In genomic region chr9:89555016-89555415, GRCh38 we compare ENCODE assay signal across 22 cellular contexts. TPM values are rescaled to one million over a fixed set of nuclear protein-coding genes. Genes with fewer than 3 reads are reported as not detected.
A peak's percentile ranks its signal among the peaks of the same experiment; 100 is the strongest.
DNase-seq lines count a peak whose midpoint lies in the region; ATAC-seq and TF ChIP-seq lines count a peak whose summit lies in the region.
"Had no signal": no experiment of that assay in that cellular context is flagged by ENCODE, and none has a peak within 500 bp of the region (broad histone marks: within the 10 kb centered on the region; RNA-seq: fewer than 3 reads in every experiment).

No MANE protein-coding gene starts in this region.

- peaks cover 55% of the 10 kb centered on the region for H3K4me1 ChIP-seq in Loucy (ENCODE audit: insufficient read depth, low read length, poor library complexity, severe bottlenecking)
- peaks cover 11% of the 10 kb centered on the region for H3K4me1 ChIP-seq in body of pancreas

- TF ChIP-seq POLR2A in body of pancreas (IDR thresholded peaks at IDR 0.05), result no peak

- no peak overlapping the region for H3K27ac ChIP-seq in body of pancreas

- peak overlapping the region; percentile 38 for H3K9ac ChIP-seq in Loucy (ENCODE audit: low read depth, low read length, poor library complexity, severe bottlenecking)

- H3K4me1 Mint-ChIP-seq in CD14-positive monocyte, result peaks cover 44% of the 10 kb centered on the region
- peaks cover 25% of the 10 kb centered on the region for H3K4me1 Mint-ChIP-seq in stimulated activated memory B cell treated with anti-CD40 and anti-IgM and Interleukin-4, amounts not matched to agents 10 μg/mL and 1 μg/mL and 100 μg/mL, for 72 hours

- H2AFZ ChIP-seq in Loucy (ENCODE audit: low read length), result no peak overlapping the region
- H2AFZ ChIP-seq: GM23338 had no signal

- H3K36me3 ChIP-seq in Loucy (ENCODE audit: insufficient read depth, low read length), result no peaks in the 10 kb centered on the region
- H3K36me3 ChIP-seq in body of pancreas (replicated peaks in 1 of 2; ENCODE audit: insufficient read depth in 1 of 2, low read depth in 2 of 2), result no peaks in the 10 kb centered on the region

- peaks cover 0 to 7% of the 10 kb centered on the region in 2 donors for H3K36me3 Mint-ChIP-seq in CD14-positive monocyte
- H3K36me3 Mint-ChIP-seq in stimulated activated memory B cell treated with anti-CD40 and anti-IgM and Interleukin-4, amounts not matched to agents 10 μg/mL and 1 μg/mL and 100 μg/mL, for 72 hours, result no peaks in the 10 kb centered on the region
- H3K36me3 Mint-ChIP-seq: IgD-negative memory B cell had no signal

- no peak for TF ChIP-seq CTCF in CD14-positive monocyte (IDR thresholded peaks at IDR 0.05)
- no peak for TF ChIP-seq CTCF in Loucy (conservative IDR thresholded peaks at IDR 0.05; ENCODE audit: low read length)
- no peak for TF ChIP-seq CTCF in GM13976 (IDR thresholded peaks at IDR 0.05; ENCODE audit: borderline replicate concordance, control extremely low read depth, extremely low read depth, insufficient read depth, missing control alignments)
- TF ChIP-seq CTCF in body of pancreas (IDR thresholded peaks at IDR 0.05), result no peak

- 66 to 82% methylated on average over 8 of the region's 8 CpGs for WGBS in body of pancreas, 2 donors

- H3K9me2 ChIP-seq in Loucy (replicated peaks; ENCODE audit: low read depth, low read length), result no peaks in the 10 kb centered on the region

- peak overlapping the region in 4 of 7 donors; percentile 51 to 93 (median 74) for H3K27ac Mint-ChIP-seq in CD14-positive monocyte
- H3K27ac Mint-ChIP-seq in stimulated activated memory B cell treated with anti-CD40 and anti-IgM and Interleukin-4, amounts not matched to agents 10 μg/mL and 1 μg/mL and 100 μg/mL, for 72 hours, result peak overlapping the region; percentile 62
- H3K27ac Mint-ChIP-seq: CD4-positive, alpha-beta T cell; GM23338; IgD-negative memory B cell had no signal

- no peak for DNase-seq in CD14-positive monocyte (ENCODE audit: low spot score)
- peak; percentile 43 for DNase-seq in left lobe of liver (ENCODE audit: low spot score)
- no peak for DNase-seq in activated effector memory CD4-positive, alpha-beta T cell treated with Interleukin-2 at 50 U/mL for 16 hours
- DNase-seq in GM13976 (ENCODE audit: low spot score), result no peak
- DNase-seq in body of pancreas, result no peak
- DNase-seq: ACHN; AML-193; Calu3; CD4-positive, alpha-beta T cell; DMS53; NCI-H1436; NCI-H2029; NCI-H446 treated with DMSO at 0.1 percent for 48 hours; NCI-H748 treated with DMSO at 0.1 percent for 48 hours; RPMI8226; SIG-M5 had no signal

- no peaks in the 10 kb centered on the region for H3K27me3 ChIP-seq in Loucy (ENCODE audit: insufficient read depth, low read length, poor library complexity, severe bottlenecking)
- no peaks in the 10 kb centered on the region for H3K27me3 ChIP-seq in body of pancreas

- no peaks in the 10 kb centered on the region for H3F3A ChIP-seq in Loucy (ENCODE audit: low read depth)

- in situ Hi-C loops in GM13976 (cut with MboI; ENCODE audit: low sequenced_read_pairs, unreplicated experiment), result no loop called here

- H4K20me1 ChIP-seq in Loucy (ENCODE audit: insufficient read depth, low read length, poor library complexity, severe bottlenecking), result no peaks in the 10 kb centered on the region

- no peak overlapping the region for H3K4me3 Mint-ChIP-seq in CD14-positive monocyte
- H3K4me3 Mint-ChIP-seq in stimulated activated memory B cell treated with anti-CD40 and anti-IgM and Interleukin-4, amounts not matched to agents 10 μg/mL and 1 μg/mL and 100 μg/mL, for 72 hours, result no peak overlapping the region
- H3K4me3 Mint-ChIP-seq: CD4-positive, alpha-beta T cell; GM23338 had no signal

- intact Hi-C loops in CD14-positive monocyte (cut with micrococcal nuclease), result loop anchor here (5.0 to 10.0 kb wide), 2 partner anchors 170 to 178 kb away; no protein-coding TSS in a partner anchor
- intact Hi-C loops in body of pancreas (cut with DNase I), result no loop called here

- peaks cover 7% of the 10 kb centered on the region; the same call in 1 of the 2 replicates for H3K79me2 ChIP-seq in Loucy (ENCODE audit: insufficient read depth, low read length)

- no peaks in the 10 kb centered on the region for H3K9me3 ChIP-seq in Loucy (ENCODE audit: insufficient read depth, low read depth, low read length)
- H3K9me3 ChIP-seq in body of pancreas, result no peaks in the 10 kb centered on the region

- H3K27me3 Mint-ChIP-seq in CD14-positive monocyte (ENCODE audit: low read depth in 3 of 3), result peaks cover 0 to 6% (median 4%) of the 10 kb centered on the region in 3 donors
- H3K27me3 Mint-ChIP-seq in stimulated activated memory B cell treated with anti-CD40 and anti-IgM and Interleukin-4, amounts not matched to agents 10 μg/mL and 1 μg/mL and 100 μg/mL, for 72 hours, result no peaks in the 10 kb centered on the region
- H3K27me3 Mint-ChIP-seq: CD4-positive, alpha-beta T cell had no signal

- no peak for ATAC-seq in left lobe of liver
- no peak for ATAC-seq in stimulated activated memory B cell treated with anti-CD40 and anti-IgM and Interleukin-4, amounts not matched to agents 10 μg/mL and 1 μg/mL and 100 μg/mL, for 72 hours
- no peak for ATAC-seq in HG03442 (IDR thresholded peaks at IDR 0.05; ENCODE audit: unreplicated experiment)
- ATAC-seq in body of pancreas, result no peak
- ATAC-seq: GM23338 had no signal

- peaks cover 0 to 3% (median 0%) of the 10 kb centered on the region in 7 donors for H3K9me3 Mint-ChIP-seq in CD14-positive monocyte
- H3K9me3 Mint-ChIP-seq in stimulated activated memory B cell treated with anti-CD40 and anti-IgM and Interleukin-4, amounts not matched to agents 10 μg/mL and 1 μg/mL and 100 μg/mL, for 72 hours, result no peaks in the 10 kb centered on the region
- H3K9me3 Mint-ChIP-seq: CD4-positive, alpha-beta T cell; GM23338; IgD-negative memory B cell had no signal

- H3K4me3 ChIP-seq in Loucy (ENCODE audit: low read length, poor library complexity, severe bottlenecking), result no peak overlapping the region
- no peak overlapping the region for H3K4me3 ChIP-seq in body of pancreas
- H3K4me3 ChIP-seq: GM23338 had no signal

- H3K4me2 ChIP-seq in Loucy (ENCODE audit: low read depth, low read length, poor library complexity, severe bottlenecking), result peak overlapping the region; percentile 73
- H3K4me2 ChIP-seq: GM23338 had no signal

RNA-seq across cellular contexts. Expression of gene GADD45G, which starts 49.8 kb away (rescaled TPM):
- polyA plus RNA-seq in CD14-positive monocyte, result 1 to 10 TPM; 1.1 to 1.3 TPM
- 17.5 TPM for total RNA-seq in left lobe of liver
- total RNA-seq in body of pancreas, result 10 to 100 TPM; 30.3 to 54.2 TPM
- total RNA-seq: HT1080 had no signal

RNA-seq across cellular contexts. Expression of gene SEMA4D, which starts 57.1 kb away (rescaled TPM):
- 10 to 100 TPM; 28.2 to 28.6 TPM for polyA plus RNA-seq in CD14-positive monocyte
- total RNA-seq in left lobe of liver, result 3.9 TPM
- 10 to 100 TPM; 15.6 to 18.1 TPM for total RNA-seq in body of pancreas
